Comparison of ENCODE assay signal across 21 cellular contexts in the genomic region with DNA sequence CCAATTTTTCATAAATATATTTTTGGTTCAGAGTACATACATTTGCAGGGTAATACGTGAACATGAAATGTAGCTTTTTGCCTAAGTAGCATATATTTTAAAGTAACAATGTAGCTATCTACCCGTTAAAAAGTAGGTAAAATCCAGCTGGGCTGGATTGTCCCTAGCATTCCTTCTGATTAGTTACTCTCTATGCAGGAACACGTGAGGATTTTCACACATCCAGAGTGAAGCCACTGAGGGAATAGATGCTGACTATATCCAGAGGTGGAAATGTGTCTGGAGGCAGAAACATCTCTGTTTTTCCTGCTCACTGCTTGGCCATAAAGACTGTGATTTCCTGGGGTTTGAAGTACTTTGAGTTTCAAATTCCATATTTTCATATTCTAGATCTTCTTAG.
"Had no signal": no experiment of that assay in that cellular context is flagged by ENCODE, and none has a peak within 500 bp of the region (broad histone marks: within the 10 kb centered on the region; RNA-seq: fewer than 3 reads in every experiment).

No MANE protein-coding gene starts in this region.

- H3K4me3 ChIP-seq: esophagus muscularis mucosa, gastroesophageal sphincter, left ventricle myocardium inferior, lower lobe of right lung, suprapubic skin, thyroid gland had no signal

- H3K9me3 Mint-ChIP-seq: stimulated activated effector memory CD8-positive, alpha-beta T cell treated with anti-CD3 and anti-CD28 coated beads, Interleukin-12 subunit alpha, Interleukin-12 subunit beta, amount 100 ng/mL, for 72 hours; type B pancreatic cell had no signal

- DNase-seq: effector memory CD4-positive, alpha-beta T cell; foreskin fibroblast; kidney; left cardiac atrium; left ventricle myocardium inferior; lower lobe of right lung; naive thymus-derived CD4-positive, alpha-beta T cell; right cardiac atrium; small intestine; stimulated activated CD4-positive, alpha-beta T cell treated with anti-CD3 and anti-CD28 coated beads, Interleukin-12 subunit alpha, Interleukin-12 subunit beta, amount 100 ng/mL, for 4 hours; stimulated activated CD4-positive, alpha-beta T cell treated with anti-CD3 and anti-CD28 coated beads, Interleukin-4, amount 100 ng/mL, for 1 hour; stimulated activated CD8-positive, alpha-beta memory T cell treated with anti-CD3 and anti-CD28 coated beads, Interleukin-4, amount 100 ng/mL, for 48 hours; stimulated activated naive CD8-positive, alpha-beta T cell treated with anti-CD3 and anti-CD28 coated beads, Interleukin-15, Interleukin-2, amounts not matched to agents 100 U/mL and 50 U/mL, for 24 hours; thyroid gland had no signal

- H3K36me3 ChIP-seq: esophagus muscularis mucosa, gastroesophageal sphincter, left ventricle myocardium inferior, lower lobe of right lung, suprapubic skin, thyroid gland had no signal

- H3K27me3 ChIP-seq: esophagus muscularis mucosa, gastroesophageal sphincter, suprapubic skin, thyroid gland had no signal

- H3K27me3 Mint-ChIP-seq: memory B cell had no signal

- H3K27ac Mint-ChIP-seq: memory B cell; naive thymus-derived CD4-positive, alpha-beta T cell; stimulated activated effector memory CD8-positive, alpha-beta T cell treated with anti-CD3 and anti-CD28 coated beads, Interleukin-12 subunit alpha, Interleukin-12 subunit beta, amount 100 ng/mL, for 72 hours; type B pancreatic cell had no signal

- H3K9me3 ChIP-seq: esophagus muscularis mucosa, gastroesophageal sphincter, left ventricle myocardium inferior, lower lobe of right lung, suprapubic skin, thyroid gland had no signal

- H3K4me1 Mint-ChIP-seq: memory B cell; stimulated activated effector memory CD8-positive, alpha-beta T cell treated with anti-CD3 and anti-CD28 coated beads, Interleukin-12 subunit alpha, Interleukin-12 subunit beta, amount 100 ng/mL, for 72 hours had no signal

- H3K27ac ChIP-seq: epithelial cell of prostate, esophagus muscularis mucosa, gastroesophageal sphincter, left ventricle myocardium inferior, lower lobe of right lung, suprapubic skin, thyroid gland had no signal

- H3K4me3 Mint-ChIP-seq: memory B cell; naive thymus-derived CD4-positive, alpha-beta T cell; stimulated activated effector memory CD8-positive, alpha-beta T cell treated with anti-CD3 and anti-CD28 coated beads, Interleukin-12 subunit alpha, Interleukin-12 subunit beta, amount 100 ng/mL, for 72 hours; type B pancreatic cell had no signal

- H3K36me3 Mint-ChIP-seq: memory B cell; naive thymus-derived CD4-positive, alpha-beta T cell; stimulated activated effector memory CD8-positive, alpha-beta T cell treated with anti-CD3 and anti-CD28 coated beads, Interleukin-12 subunit alpha, Interleukin-12 subunit beta, amount 100 ng/mL, for 72 hours; type B pancreatic cell had no signal

- H3K4me1 ChIP-seq: esophagus muscularis mucosa, gastroesophageal sphincter, lower lobe of right lung, thyroid gland had no signal
